8 cellular contexts compared by ENCODE assay signal in the genomic region with DNA sequence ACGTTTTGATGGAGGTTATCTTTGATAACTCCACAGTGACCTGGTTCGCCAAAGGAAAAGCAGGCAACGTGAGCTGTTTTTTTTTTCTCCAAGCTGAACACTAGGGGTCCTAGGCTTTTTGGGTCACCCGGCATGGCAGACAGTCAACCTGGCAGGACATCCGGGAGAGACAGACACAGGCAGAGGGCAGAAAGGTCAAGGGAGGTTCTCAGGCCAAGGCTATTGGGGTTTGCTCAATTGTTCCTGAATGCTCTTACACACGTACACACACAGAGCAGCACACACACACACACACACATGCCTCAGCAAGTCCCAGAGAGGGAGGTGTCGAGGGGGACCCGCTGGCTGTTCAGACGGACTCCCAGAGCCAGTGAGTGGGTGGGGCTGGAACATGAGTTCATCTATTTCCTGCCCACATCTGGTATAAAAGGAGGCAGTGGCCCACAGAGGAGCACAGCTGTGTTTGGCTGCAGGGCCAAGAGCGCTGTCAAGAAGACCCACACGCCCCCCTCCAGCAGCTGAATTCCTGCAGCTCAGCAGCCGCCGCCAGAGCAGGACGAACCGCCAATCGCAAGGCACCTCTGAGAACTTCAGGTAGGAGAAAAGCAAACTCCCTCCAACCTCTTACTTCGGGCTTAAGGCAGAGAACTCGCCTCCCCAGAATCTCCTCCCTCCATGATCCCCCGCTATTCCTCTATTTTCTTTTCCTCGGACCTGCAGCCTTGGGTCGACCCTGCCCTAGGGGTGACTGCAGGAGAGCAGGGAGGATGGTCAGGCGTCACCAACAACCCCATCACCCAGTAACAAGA. TPM values are rescaled to one million over a fixed set of nuclear protein-coding genes. Genes with fewer than 3 reads are reported as not detected.
A peak's percentile ranks its signal among the peaks of the same experiment; 100 is the strongest.
DNase-seq lines count a peak whose midpoint lies in the region; ATAC-seq and TF ChIP-seq lines count a peak whose summit lies in the region.

A gene (plus strand): TSS at position 454 of the 809 bp plus-strand sequence. CDS start 1,290 bp downstream, outside the sequence.

- peak within 1 kb of the TSS; percentile 44 to 45 for H3K27ac ChIP-seq in mucosa of rectum (ENCODE audit: low read depth in 2 of 2, low read length in 2 of 2)
- H3K27ac ChIP-seq in stomach smooth muscle (ENCODE audit: low read length) = no peak within 1 kb of the TSS

- no peak within 1 kb of the TSS for H3K9ac ChIP-seq in mucosa of rectum (ENCODE audit: low read depth in 1 of 2, low read length in 2 of 2)
- peak within 1 kb of the TSS; percentile 38 to 51 for H3K9ac ChIP-seq in stomach smooth muscle (ENCODE audit: low read length in 2 of 2)

- no peaks in the 10 kb centered on the region for H3K9me3 ChIP-seq in mucosa of rectum (ENCODE audit: control insufficient read depth in 2 of 2, low read length in 2 of 2)
- H3K9me3 ChIP-seq in stomach smooth muscle (ENCODE audit: control insufficient read depth in 2 of 2, low read length in 2 of 2) = no peaks in the 10 kb centered on the region

- peak; percentile 100 for DNase-seq in Daoy (ENCODE audit: low read depth)
- DNase-seq in NB4 (ENCODE audit: low read depth) = peak; percentile 93
- peak; percentile 13 to 31 for DNase-seq in activated CD8-positive, alpha-beta memory T cell treated with anti-CD3 and anti-CD28 coated beads for 4 hours (ENCODE audit: low read depth in 2 of 2)
- peak; percentile 46 to 57 for DNase-seq in erythroblast (lab: John Stamatoyannopoulos, UW)

- H3K36me3 ChIP-seq in mucosa of rectum (ENCODE audit: control insufficient read depth in 2 of 2, insufficient read depth in 2 of 2, low read length in 2 of 2) (no peaks in the 10 kb centered on the region), stomach smooth muscle (ENCODE audit: control insufficient read depth in 2 of 2, insufficient read depth in 2 of 2, low read length in 2 of 2) (no peaks in the 10 kb centered on the region)

- peak; percentile 40 for TF ChIP-seq CTCF in NB4 (IDR thresholded peaks at IDR 0.05; ENCODE audit: low read depth, low read length)

- H3K27me3 ChIP-seq in mucosa of rectum (ENCODE audit: control insufficient read depth in 2 of 2, insufficient read depth in 2 of 2, low read length in 2 of 2) (peaks cover 0 to 3% of the 10 kb centered on the region in 2 donors), stomach smooth muscle (ENCODE audit: control insufficient read depth in 1 of 2, insufficient read depth in 2 of 2, low read length in 2 of 2) (no peaks in the 10 kb centered on the region)

- H3K4me1 ChIP-seq in mucosa of rectum (ENCODE audit: control insufficient read depth in 2 of 2, insufficient read depth in 2 of 2, low read length in 2 of 2) = peaks cover 8 to 17% of the 10 kb centered on the region in 2 donors
- peaks cover 34% of the 10 kb centered on the region for H3K4me1 ChIP-seq in stomach smooth muscle (ENCODE audit: control insufficient read depth, insufficient read depth, low read length)

- no peak for TF ChIP-seq POLR2A in NB4 (IDR thresholded peaks at IDR 0.05; ENCODE audit: extremely low read depth, insufficient read length)
- peak; percentile 95 for TF ChIP-seq POLR2A in erythroblast (IDR thresholded peaks at IDR 0.05; ENCODE audit: low read length)

- peak; percentile 44 for ATAC-seq in GM21529 (IDR thresholded peaks at IDR 0.05; ENCODE audit: unreplicated experiment)
- ATAC-seq in HG03378 (IDR thresholded peaks at IDR 0.05; ENCODE audit: unreplicated experiment) = no peak

- H3K4me3 ChIP-seq in NB4 (ENCODE audit: low read depth, low read length) (peak within 1 kb of the TSS; percentile 21), mucosa of rectum (ENCODE audit: low read length in 2 of 2) (peak within 1 kb of the TSS in 1 of 2 donors; percentile 48), stomach smooth muscle (ENCODE audit: low read length in 2 of 2) (peak within 1 kb of the TSS; percentile 62 to 70)

RNA-seq across cellular contexts. Expression of the gene that starts here (rescaled TPM):
- 674 and 845 TPM in 2 replicates for total RNA-seq in Daoy (2014; rRNA removed; shearing (Covaris generic))

Comparison
In these comparisons a context has a peak if more than half of its experiments do, and no peak if none do; other contexts are left out.
1. DNase-seq: peak in every context shown above with its lines; median percentile 100 in Daoy; 93 in NB4; 52 in erythroblast; 22 in activated CD8-positive, alpha-beta memory T cell treated with anti-CD3 and anti-CD28 coated beads for 4 hours.
2. H3K9ac ChIP-seq: peak in stomach smooth muscle (2 of 2); none in mucosa of rectum (0 of 2).